ENCODE assay signal across 33 cellular contexts in the genomic region with DNA sequence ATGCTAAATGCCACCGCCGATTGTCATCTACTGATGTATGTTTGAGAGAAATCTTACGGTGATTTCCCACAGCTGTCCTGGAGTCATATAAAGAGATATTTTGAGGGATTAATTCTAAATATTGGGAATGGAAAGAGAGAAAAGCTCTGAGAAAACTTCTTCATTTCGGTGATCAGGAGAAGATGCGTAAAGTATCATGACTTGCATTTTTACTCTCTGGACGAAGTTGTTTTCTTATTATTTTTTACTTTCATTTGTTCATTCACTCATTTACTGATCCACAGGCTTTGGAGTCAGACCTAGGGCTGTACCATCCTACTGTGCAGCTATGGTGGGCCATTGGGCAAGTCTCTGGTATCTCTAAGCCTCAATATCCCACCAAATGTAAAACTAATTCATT. TPM values are rescaled to one million over a fixed set of nuclear protein-coding genes. Genes with fewer than 3 reads are reported as not detected.
"Had no signal": no experiment of that assay in that cellular context is flagged by ENCODE, and none has a peak within 500 bp of the region (broad histone marks: within the 10 kb centered on the region; RNA-seq: fewer than 3 reads in every experiment).

No MANE protein-coding gene starts in this region.

- H3K27me3 ChIP-seq: neural progenitor cell, ovary, suprapubic skin, thyroid gland, tibial nerve, upper lobe of left lung, vagina had no signal

- H3K9me3 ChIP-seq: ovary, psoas muscle, suprapubic skin, thoracic aorta, thyroid gland, tibial nerve, upper lobe of left lung, vagina had no signal

- DNase-seq: natural killer cell; occipital lobe; ovary; posterior cingulate gyrus; psoas muscle; right cardiac atrium; spleen; stimulated activated CD4-positive, alpha-beta T cell treated with anti-CD3 and anti-CD28 coated beads, Interleukin-12 subunit alpha, Interleukin-12 subunit beta, amount 100 ng/mL, for 4 hours; stimulated activated CD4-positive, alpha-beta T cell treated with anti-CD3 and anti-CD28 coated beads, Interleukin-1b, Interleukin-23, amount 100 ng/mL, for 48 hours; stimulated activated CD4-positive, alpha-beta T cell treated with anti-CD3 and anti-CD28 coated beads, Interleukin-4, amount 100 ng/mL, for 1 hour; stimulated activated CD4-positive, alpha-beta T cell treated with anti-CD3 and anti-CD28 coated beads, Interleukin-4, amount 100 ng/mL, for 4 hours; stimulated activated CD8-positive, alpha-beta memory T cell treated with anti-CD3 and anti-CD28 coated beads, Interleukin-4, amount 100 ng/mL, for 48 hours; stimulated activated naive CD4-positive, alpha-beta T cell; stimulated activated naive CD8-positive, alpha-beta T cell treated with anti-CD3 and anti-CD28 coated beads, Interleukin-15, amount 100 ng/mL, for 72 hours; stimulated activated naive CD8-positive, alpha-beta T cell treated with anti-CD3 and anti-CD28 coated beads, Interleukin-15, Interleukin-2, amounts not matched to agents 100 U/mL and 50 U/mL, for 24 hours; substantia nigra; thyroid gland; trophoblast cell; upper lobe of left lung had no signal

- H3K9me3 Mint-ChIP-seq: natural killer cell; neural progenitor cell; stimulated activated memory B cell treated with anti-CD40 and anti-IgM and Interleukin-4, amounts not matched to agents 10 μg/mL and 1 μg/mL and 100 μg/mL, for 72 hours; stimulated activated naive CD8-positive, alpha-beta T cell treated with anti-CD3 and anti-CD28 coated beads, Interleukin-15, amount 100 ng/mL, for 72 hours had no signal

- H3K9ac ChIP-seq: neural progenitor cell, parathyroid adenoma had no signal

- H2AFZ ChIP-seq: neural progenitor cell, parathyroid adenoma had no signal

- H3K36me3 ChIP-seq: neural progenitor cell, ovary, spleen, suprapubic skin, thoracic aorta, thyroid gland, tibial nerve, upper lobe of left lung, vagina had no signal

- H3K4me3 Mint-ChIP-seq: natural killer cell; nephron; neural progenitor cell; stimulated activated memory B cell treated with anti-CD40 and anti-IgM and Interleukin-4, amounts not matched to agents 10 μg/mL and 1 μg/mL and 100 μg/mL, for 72 hours; stimulated activated naive CD8-positive, alpha-beta T cell treated with anti-CD3 and anti-CD28 coated beads, Interleukin-15, amount 100 ng/mL, for 72 hours had no signal

- H3K27ac Mint-ChIP-seq: natural killer cell; nephron; neural progenitor cell; progenitor cell of endocrine pancreas; stimulated activated memory B cell treated with anti-CD40 and anti-IgM and Interleukin-4, amounts not matched to agents 10 μg/mL and 1 μg/mL and 100 μg/mL, for 72 hours; stimulated activated naive CD8-positive, alpha-beta T cell treated with anti-CD3 and anti-CD28 coated beads, Interleukin-15, amount 100 ng/mL, for 72 hours had no signal

- H3K79me2 ChIP-seq: parathyroid adenoma had no signal

- H3K4me3 ChIP-seq: neural progenitor cell, ovary, psoas muscle, skin epidermis, smooth muscle cell, spleen, suprapubic skin, thoracic aorta, thyroid gland, tibial nerve, upper lobe of left lung, vagina had no signal

- H3K4me1 Mint-ChIP-seq: natural killer cell; nephron; neural progenitor cell; stimulated activated memory B cell treated with anti-CD40 and anti-IgM and Interleukin-4, amounts not matched to agents 10 μg/mL and 1 μg/mL and 100 μg/mL, for 72 hours had no signal

- H3K27ac ChIP-seq: neural progenitor cell, ovary, parathyroid adenoma, psoas muscle, skin epidermis, suprapubic skin, thoracic aorta, thyroid gland, tibial nerve, upper lobe of left lung, vagina had no signal

- H3K36me3 Mint-ChIP-seq: natural killer cell; neural progenitor cell; stimulated activated memory B cell treated with anti-CD40 and anti-IgM and Interleukin-4, amounts not matched to agents 10 μg/mL and 1 μg/mL and 100 μg/mL, for 72 hours had no signal

- H3K4me2 ChIP-seq: neural progenitor cell, smooth muscle cell had no signal

- FAIRE-seq: urothelium cell line had no signal

- H3K4me1 ChIP-seq: neural progenitor cell, parathyroid adenoma, psoas muscle, suprapubic skin, tibial nerve, vagina had no signal

- H3K27me3 Mint-ChIP-seq: stimulated activated memory B cell treated with anti-CD40 and anti-IgM and Interleukin-4, amounts not matched to agents 10 μg/mL and 1 μg/mL and 100 μg/mL, for 72 hours; stimulated activated naive CD8-positive, alpha-beta T cell treated with anti-CD3 and anti-CD28 coated beads, Interleukin-15, amount 100 ng/mL, for 72 hours had no signal

- ATAC-seq: natural killer cell; psoas muscle; right cardiac atrium; sciatic nerve; stimulated activated memory B cell treated with anti-CD40 and anti-IgM and Interleukin-4, amounts not matched to agents 10 μg/mL and 1 μg/mL and 100 μg/mL, for 72 hours; stimulated activated naive CD8-positive, alpha-beta T cell treated with anti-CD3 and anti-CD28 coated beads, Interleukin-15, amount 100 ng/mL, for 72 hours; stimulated activated naive CD8-positive, alpha-beta T cell treated with anti-CD3 and anti-CD28 coated beads, Interleukin-15, Interleukin-2, amounts not matched to agents 100 U/mL and 50 U/mL, for 24 hours had no signal

RNA-seq across cellular contexts. Expression of a gene that starts 58.4 kb away (rescaled TPM):
- polyA plus RNA-seq: neural cell had no signal
